1 cellular context compared by ENCODE assay signal in the genomic region with DNA sequence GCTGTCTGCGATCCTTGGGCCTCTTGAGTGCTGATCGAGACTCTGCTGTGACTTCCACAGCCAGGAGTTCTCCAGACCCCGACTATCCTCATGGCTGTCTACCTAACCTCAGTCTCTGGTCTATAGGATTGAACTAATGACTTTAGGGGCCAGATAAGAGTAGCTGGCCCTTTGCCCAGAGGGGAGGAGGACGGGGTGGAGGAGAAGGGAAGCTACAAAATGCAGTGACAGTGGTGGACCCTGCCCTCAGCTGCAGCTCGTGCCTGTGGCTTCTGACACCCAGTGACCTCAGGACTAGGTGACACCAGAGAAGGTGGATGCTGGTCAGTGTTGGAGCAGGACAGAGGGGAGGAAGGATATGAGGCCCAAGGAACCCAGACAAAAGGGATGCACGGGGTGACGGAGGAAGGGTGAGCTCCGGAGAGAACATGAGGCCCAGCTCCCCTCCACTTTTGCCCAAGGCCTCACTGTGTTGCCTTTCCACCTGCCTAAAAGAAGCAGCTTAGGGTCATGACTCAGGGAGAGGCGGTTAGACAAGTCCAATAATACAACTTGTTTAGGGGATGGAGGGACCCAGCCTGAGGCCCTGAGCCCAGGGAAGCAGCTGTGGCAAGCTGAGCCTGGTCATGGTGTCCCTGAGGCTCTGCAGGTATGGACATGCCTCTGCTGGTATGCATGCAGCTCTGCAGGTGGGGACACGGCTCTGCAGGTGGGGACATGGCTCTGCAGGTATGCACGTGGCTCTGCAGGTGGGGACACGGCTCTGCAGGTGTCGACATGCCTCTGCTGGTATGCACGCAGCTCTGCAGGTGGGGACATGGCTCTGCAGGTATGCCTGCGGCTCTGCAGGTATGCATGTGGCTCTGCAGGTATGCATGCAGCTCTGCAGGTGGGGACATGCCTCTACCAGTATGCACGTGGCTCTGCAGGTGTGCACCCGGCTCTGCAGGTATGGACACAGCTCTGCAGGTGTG.
A peak's percentile ranks its signal among the peaks of the same experiment; 100 is the strongest.
TF ChIP-seq lines count a peak whose summit lies in the region.

No MANE protein-coding gene starts in this region.

TF ChIP-seq in HepG2, 621 proteins besides CTCF, POLR2A, EP300 and RAD21 (continued from another document and continues in another):
- TF ChIP-seq, protein P1, sequence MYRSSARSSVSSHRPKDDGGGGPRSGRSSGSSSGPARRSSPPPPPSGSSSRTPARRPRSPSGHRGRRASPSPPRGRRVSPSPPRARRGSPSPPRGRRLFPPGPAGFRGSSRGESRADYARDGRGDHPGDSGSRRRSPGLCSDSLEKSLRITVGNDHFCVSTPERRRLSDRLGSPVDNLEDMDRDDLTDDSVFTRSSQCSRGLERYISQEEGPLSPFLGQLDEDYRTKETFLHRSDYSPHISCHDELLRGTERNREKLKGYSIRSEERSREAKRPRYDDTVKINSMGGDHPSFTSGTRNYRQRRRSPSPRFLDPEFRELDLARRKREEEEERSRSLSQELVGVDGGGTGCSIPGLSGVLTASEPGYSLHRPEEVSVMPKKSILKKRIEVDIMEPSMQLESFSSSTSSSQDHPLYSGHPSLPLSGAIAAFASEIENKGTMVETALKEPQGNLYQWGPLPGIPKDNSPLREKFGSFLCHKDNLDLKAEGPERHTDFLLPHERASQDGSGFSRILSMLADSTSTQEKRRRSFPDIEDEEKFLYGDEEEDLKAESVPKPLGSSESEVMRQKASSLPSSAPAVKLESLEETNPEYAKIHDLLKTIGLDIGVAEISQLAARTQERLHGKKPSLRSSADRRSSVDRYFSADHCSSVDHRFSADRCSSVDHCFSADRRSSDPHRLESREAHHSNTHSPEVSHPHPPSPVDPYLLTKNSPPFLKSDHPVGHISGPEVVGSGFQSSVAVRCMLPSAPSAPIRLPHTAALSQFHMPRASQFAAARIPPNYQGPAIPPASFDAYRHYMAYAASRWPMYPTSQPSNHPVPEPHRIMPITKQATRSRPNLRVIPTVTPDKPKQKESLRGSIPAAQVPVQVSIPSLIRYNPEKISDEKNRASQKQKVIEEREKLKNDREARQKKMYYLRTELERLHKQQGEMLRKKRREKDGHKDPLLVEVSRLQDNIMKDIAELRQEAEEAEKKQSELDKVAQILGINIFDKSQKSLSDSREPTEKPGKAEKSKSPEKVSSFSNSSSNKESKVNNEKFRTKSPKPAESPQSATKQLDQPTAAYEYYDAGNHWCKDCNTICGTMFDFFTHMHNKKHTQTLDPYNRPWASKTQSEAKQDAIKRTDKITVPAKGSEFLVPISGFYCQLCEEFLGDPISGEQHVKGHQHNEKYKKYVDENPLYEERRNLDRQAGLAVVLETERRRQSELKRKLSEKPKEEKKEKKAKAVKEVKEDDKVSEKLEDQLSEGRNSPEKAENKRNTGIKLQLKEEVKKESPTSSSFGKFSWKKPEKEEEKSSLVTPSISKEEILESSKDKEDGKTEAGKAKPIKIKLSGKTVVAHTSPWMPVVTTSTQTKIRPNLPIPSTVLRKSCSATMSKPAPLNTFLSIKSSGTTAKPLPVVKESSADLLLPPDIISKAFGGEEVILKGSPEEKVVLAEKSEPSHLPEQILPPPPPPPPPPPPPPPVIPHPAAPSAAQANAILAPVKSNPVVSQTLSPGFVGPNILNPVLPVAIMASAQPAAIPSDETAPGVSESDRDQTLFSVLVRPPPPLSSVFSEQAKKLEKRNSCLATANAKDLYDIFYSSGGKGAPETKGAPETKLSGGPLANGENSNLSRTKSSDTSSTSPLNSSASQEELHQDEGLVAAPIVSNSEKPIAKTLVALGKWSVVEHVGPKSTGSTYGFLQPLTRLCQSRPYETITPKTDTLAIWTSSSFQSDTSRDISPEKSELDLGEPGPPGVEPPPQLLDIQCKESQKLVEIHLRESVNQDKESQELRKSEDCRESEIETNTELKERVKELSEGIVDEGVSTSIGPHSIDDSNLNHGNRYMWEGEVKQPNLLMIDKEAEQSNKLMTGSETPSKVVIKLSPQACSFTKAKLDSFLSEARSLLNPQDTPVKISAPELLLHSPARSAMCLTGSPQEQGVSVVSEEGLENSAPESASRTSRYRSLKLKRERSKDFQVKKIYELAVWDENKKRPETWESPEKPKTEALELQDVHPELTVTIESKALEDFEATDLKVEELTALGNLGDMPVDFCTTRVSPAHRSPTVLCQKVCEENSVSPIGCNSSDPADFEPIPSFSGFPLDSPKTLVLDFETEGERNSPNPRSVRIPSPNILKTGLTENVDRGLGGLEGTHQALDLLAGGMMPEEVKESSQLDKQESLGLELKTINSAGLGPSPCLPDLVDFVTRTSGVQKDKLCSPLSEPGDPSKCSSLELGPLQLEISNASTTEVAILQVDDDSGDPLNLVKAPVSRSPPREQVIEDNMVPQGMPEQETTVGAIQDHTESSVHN (CRISPR knock-in tag; IDR thresholded peaks at IDR 0.05): no peak
- TF ChIP-seq LBX2 (CRISPR knock-in tag; IDR thresholded peaks at IDR 0.05; ENCODE audit: borderline replicate concordance) (peak; percentile 9; the same call in 1 of the 2 replicates), KDM6A (CRISPR knock-in tag; IDR thresholded peaks at IDR 0.05; ENCODE audit: low read depth) (no peak; the same call in 1 of the 2 replicates), ZNF572 (CRISPR knock-in tag; IDR thresholded peaks at IDR 0.05) (no peak), ATF5 (CRISPR knock-in tag; IDR thresholded peaks at IDR 0.05; ENCODE audit: low read depth) (no peak; the same call in 1 of the 2 replicates), SP2 (CRISPR knock-in tag; IDR thresholded peaks at IDR 0.05) (no peak), ZSCAN29 (CRISPR knock-in tag; conservative IDR thresholded peaks at IDR 0.05) (no peak; the same call in 1 of the 2 replicates), ZNF414 (CRISPR knock-in tag; IDR thresholded peaks at IDR 0.05) (peak; percentile 73; the same call in 1 of the 2 replicates), YY1 (IDR thresholded peaks at IDR 0.05; ENCODE audit: insufficient read depth, insufficient replicate concordance, low read depth, low read length) (peak; percentile 35), ARNT2 (CRISPR knock-in tag; IDR thresholded peaks at IDR 0.05; ENCODE audit: low read depth) (no peak), ZNF562 (CRISPR knock-in tag; IDR thresholded peaks at IDR 0.05; ENCODE audit: borderline replicate concordance) (no peak), CBX5 (CRISPR knock-in tag; IDR thresholded peaks at IDR 0.05; ENCODE audit: borderline replicate concordance) (no peak), HNRNPL (IDR thresholded peaks at IDR 0.05; ENCODE audit: low read depth, low read length) (no peak), ZNF672 (CRISPR knock-in tag; IDR thresholded peaks at IDR 0.05) (no peak), SOX5 (CRISPR knock-in tag; IDR thresholded peaks at IDR 0.05; ENCODE audit: borderline replicate concordance) (peak; percentile 78), MYC (CRISPR knock-in tag; IDR thresholded peaks at IDR 0.05; ENCODE audit: borderline replicate concordance) (peak; percentile 84; the same call in 1 of the 2 replicates), ZNF17 (CRISPR knock-in tag; IDR thresholded peaks at IDR 0.05) (no peak), ZBTB42 (CRISPR knock-in tag; IDR thresholded peaks at IDR 0.05) (no peak), ZNF788 (CRISPR knock-in tag; IDR thresholded peaks at IDR 0.05; ENCODE audit: borderline replicate concordance) (peak; percentile 60; the same call in 1 of the 2 replicates), ZNF407 (CRISPR knock-in tag; IDR thresholded peaks at IDR 0.05; ENCODE audit: not compliant biosample characterization) (no peak), MTA1 (CRISPR knock-in tag; IDR thresholded peaks at IDR 0.05; ENCODE audit: borderline replicate concordance) (peak; percentile 94), ZFX (CRISPR knock-in tag; IDR thresholded peaks at IDR 0.05; ENCODE audit: low read depth) (peak; percentile 39; the same call in 1 of the 2 replicates), ZFY (CRISPR knock-in tag; IDR thresholded peaks at IDR 0.05) (peak; percentile 17; the same call in 1 of the 2 replicates), NRL (CRISPR knock-in tag; IDR thresholded peaks at IDR 0.05; ENCODE audit: borderline replicate concordance) (no peak; the same call in 1 of the 2 replicates), ZNF3 (CRISPR knock-in tag; IDR thresholded peaks at IDR 0.05) (no peak), ZNF451 (CRISPR knock-in tag; IDR thresholded peaks at IDR 0.05) (no peak), ZNF136 (CRISPR knock-in tag; IDR thresholded peaks at IDR 0.05; ENCODE audit: low read depth) (no peak), ADNP (CRISPR knock-in tag; IDR thresholded peaks at IDR 0.05) (no peak), SUZ12 (IDR thresholded peaks at IDR 0.05; ENCODE audit: low read depth, low read length) (no peak), KLF9 (CRISPR knock-in tag; IDR thresholded peaks at IDR 0.05; ENCODE audit: low read depth) (no peak), NAIF1 (CRISPR knock-in tag; IDR thresholded peaks at IDR 0.05; ENCODE audit: borderline replicate concordance) (no peak), KDM3A (CRISPR knock-in tag; IDR thresholded peaks at IDR 0.05; ENCODE audit: low read depth) (no peak)
- TF ChIP-seq, protein P2, sequence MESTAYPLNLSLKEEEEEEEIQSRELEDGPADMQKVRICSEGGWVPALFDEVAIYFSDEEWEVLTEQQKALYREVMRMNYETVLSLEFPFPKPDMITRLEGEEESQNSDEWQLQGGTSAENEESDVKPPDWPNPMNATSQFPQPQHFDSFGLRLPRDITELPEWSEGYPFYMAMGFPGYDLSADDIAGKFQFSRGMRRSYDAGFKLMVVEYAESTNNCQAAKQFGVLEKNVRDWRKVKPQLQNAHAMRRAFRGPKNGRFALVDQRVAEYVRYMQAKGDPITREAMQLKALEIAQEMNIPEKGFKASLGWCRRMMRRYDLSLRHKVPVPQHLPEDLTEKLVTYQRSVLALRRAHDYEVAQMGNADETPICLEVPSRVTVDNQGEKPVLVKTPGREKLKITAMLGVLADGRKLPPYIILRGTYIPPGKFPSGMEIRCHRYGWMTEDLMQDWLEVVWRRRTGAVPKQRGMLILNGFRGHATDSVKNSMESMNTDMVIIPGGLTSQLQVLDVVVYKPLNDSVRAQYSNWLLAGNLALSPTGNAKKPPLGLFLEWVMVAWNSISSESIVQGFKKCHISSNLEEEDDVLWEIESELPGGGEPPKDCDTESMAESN (CRISPR knock-in tag; conservative IDR thresholded peaks at IDR 0.05): peak; percentile 15; the same call in 1 of the 2 replicates
